12 cellular contexts compared by ENCODE assay signal in genomic region chr3:195207056-195207455, GRCh38.
"Had no signal": no experiment of that assay in that cellular context is flagged by ENCODE, and none has a peak within 500 bp of the region (broad histone marks: within the 10 kb centered on the region; RNA-seq: fewer than 3 reads in every experiment).

No MANE protein-coding gene starts in this region.

- DNase-seq: activated CD4-positive, alpha-beta T cell treated with anti-CD3 and anti-CD28 coated beads, Interleukin-2, amount 10 ng/mL, durations not matched to agents 24 days and 14 days; activated CD4-positive, CD25-positive, alpha-beta regulatory T cell; activated CD8-positive, alpha-beta T cell treated with anti-CD3 and anti-CD28 coated beads, Interleukin-2, amount 10 ng/mL, durations not matched to agents 7 days and 5 days; activated naive CD4-positive, alpha-beta T cell treated with Interleukin-2 at 50 U/mL for 16 hours; foreskin melanocyte; kidney glomerular epithelial cell; natural killer cell; stimulated activated naive CD8-positive, alpha-beta T cell treated with anti-CD3 and anti-CD28 coated beads, Interleukin-15, amount 100 ng/mL, for 72 hours; testis had no signal

- H3K27ac Mint-ChIP-seq: activated CD4-positive, alpha-beta T cell treated with anti-CD3 and anti-CD28 coated beads, Interleukin-2, amount 10 ng/mL, durations not matched to agents 24 days and 14 days; activated CD8-positive, alpha-beta T cell treated with anti-CD3 and anti-CD28 coated beads, Interleukin-2, amount 10 ng/mL, durations not matched to agents 7 days and 5 days; natural killer cell; progenitor cell of endocrine pancreas; stimulated activated naive CD8-positive, alpha-beta T cell treated with anti-CD3 and anti-CD28 coated beads, Interleukin-15, amount 100 ng/mL, for 72 hours had no signal

- H3K27me3 ChIP-seq: testis, vagina had no signal

- H3K4me3 ChIP-seq: testis, vagina had no signal

- H3K36me3 ChIP-seq: vagina had no signal

- H3K36me3 Mint-ChIP-seq: natural killer cell had no signal

- H3K9me3 Mint-ChIP-seq: activated CD4-positive, alpha-beta T cell treated with anti-CD3 and anti-CD28 coated beads, Interleukin-2, amount 10 ng/mL, durations not matched to agents 24 days and 14 days; natural killer cell had no signal

- ATAC-seq: activated CD8-positive, alpha-beta T cell treated with anti-CD3 and anti-CD28 coated beads, Interleukin-2, amount 10 ng/mL, durations not matched to agents 7 days and 5 days; natural killer cell; sciatic nerve; stimulated activated naive CD8-positive, alpha-beta T cell treated with anti-CD3 and anti-CD28 coated beads, Interleukin-15, amount 100 ng/mL, for 72 hours had no signal

- H3K9me3 ChIP-seq: testis, vagina had no signal

- H3K4me3 Mint-ChIP-seq: activated CD4-positive, alpha-beta T cell treated with anti-CD3 and anti-CD28 coated beads, Interleukin-2, amount 10 ng/mL, durations not matched to agents 24 days and 14 days; activated CD8-positive, alpha-beta T cell treated with anti-CD3 and anti-CD28 coated beads, Interleukin-2, amount 10 ng/mL, durations not matched to agents 7 days and 5 days; natural killer cell; stimulated activated naive CD8-positive, alpha-beta T cell treated with anti-CD3 and anti-CD28 coated beads, Interleukin-15, amount 100 ng/mL, for 72 hours had no signal

- H3K27me3 Mint-ChIP-seq: activated CD4-positive, alpha-beta T cell treated with anti-CD3 and anti-CD28 coated beads, Interleukin-2, amount 10 ng/mL, durations not matched to agents 24 days and 14 days; progenitor cell of endocrine pancreas; stimulated activated naive CD8-positive, alpha-beta T cell treated with anti-CD3 and anti-CD28 coated beads, Interleukin-15, amount 100 ng/mL, for 72 hours had no signal
